8 cellular contexts compared by ENCODE assay signal in the genomic region with DNA sequence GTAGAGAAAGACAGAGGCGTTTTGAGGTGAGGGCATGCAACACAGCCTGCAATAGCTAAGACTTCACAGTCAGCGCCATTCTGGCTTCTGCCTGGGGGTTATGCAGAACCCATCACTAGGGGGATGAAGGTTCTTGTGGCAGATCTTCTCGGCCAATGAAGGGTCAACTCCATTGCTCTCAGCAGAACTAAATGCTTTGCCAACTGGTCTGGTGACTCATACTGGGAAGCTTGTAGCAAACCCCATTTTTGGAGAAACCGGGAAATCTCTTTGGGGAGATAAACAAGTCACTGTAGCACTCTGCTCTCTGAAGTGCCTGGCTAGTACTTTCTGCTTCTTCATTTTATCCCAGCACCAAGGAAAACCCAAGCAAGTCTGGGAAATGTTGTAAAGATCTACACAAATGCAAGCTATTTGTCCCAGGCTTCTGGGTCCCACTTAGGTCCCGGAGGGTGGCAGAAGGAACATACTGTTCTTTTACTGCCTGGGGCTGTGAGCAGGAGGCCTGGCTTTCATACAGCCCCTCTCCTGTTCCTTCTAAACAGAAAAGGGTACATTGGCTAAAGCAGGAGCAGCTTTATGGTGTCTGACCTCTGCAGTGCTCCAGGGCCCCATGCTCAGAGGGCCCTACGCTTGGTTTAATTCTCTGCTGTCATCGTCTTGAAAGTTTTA. TPM values are rescaled to one million over a fixed set of nuclear protein-coding genes. Genes with fewer than 3 reads are reported as not detected.
DNase-seq lines count a peak whose midpoint lies in the region; ATAC-seq, FAIRE-seq and TF ChIP-seq lines count a peak whose summit lies in the region.

No MANE protein-coding gene starts in this region.

- ATAC-seq in HCT116 (peak; percentile 25; the same call in 1 of the 2 replicates), GM18870 (IDR thresholded peaks at IDR 0.05; ENCODE audit: unreplicated experiment) (no peak), HG03097 (IDR thresholded peaks at IDR 0.05; ENCODE audit: low FRiP score, unreplicated experiment) (no peak), HG03571 (IDR thresholded peaks at IDR 0.05; ENCODE audit: unreplicated experiment) (no peak)

- H3K9ac ChIP-seq in HCT116 (ENCODE audit: low read length) = no peak overlapping the region

- H3K27me3 ChIP-seq in HCT116 (ENCODE audit: insufficient read depth, low read length) (no peaks in the 10 kb centered on the region), bronchial epithelial cell (ENCODE audit: control insufficient read depth, insufficient read depth, low read length) (no peaks in the 10 kb centered on the region), stomach (no peaks in the 10 kb centered on the region)

- H3K9me2 ChIP-seq in HCT116 (ENCODE audit: insufficient read depth) = no peaks in the 10 kb centered on the region

- RAD21 ChIA-PET in HCT116 (lab: Charles Lee; ENCODE audit: low non-redundant PET in 1 of 2, low total read pairs in 2 of 2, uncharacterized antibody in 2 of 2, unreplicated experiment in 2 of 2) = no interaction called here

- intact Hi-C loops in HCT116 (cut with micrococcal nuclease) = no loop called here
- intact Hi-C loops in stomach (cut with DNase I; ENCODE audit: low total_unique reads) = no loop called here

- FAIRE-seq in bronchial epithelial cell (lab: Jason Lieb, UNC) = no peak

- no peak overlapping the region for H3K4me2 ChIP-seq in HCT116 (ENCODE audit: low read length)

- no peak for TF ChIP-seq RAD21 in HCT116 (IDR thresholded peaks at IDR 0.05; ENCODE audit: low read depth)

- POLR2A ChIA-PET in HCT116 (lab: Charles Lee) = no interaction called here

- H3K27ac ChIP-seq in HCT116 (ENCODE audit: low read depth, low read length) (no peak overlapping the region), stomach (peak overlapping the region; percentile 41 to 90 (median 86))

- no peaks in the 10 kb centered on the region for H3K36me3 ChIP-seq in HCT116 (ENCODE audit: control insufficient read depth in 1 of 2, insufficient read depth in 2 of 2, low read length in 2 of 2)
- no peaks in the 10 kb centered on the region for H3K36me3 ChIP-seq in bronchial epithelial cell (ENCODE audit: control insufficient read depth, insufficient read depth, low read length)
- H3K36me3 ChIP-seq in stomach = peaks cover 0 to 11% (median 2%) of the 10 kb centered on the region in 4 donors

- TF ChIP-seq CTCF in HCT116 (IDR thresholded peaks at IDR 0.05 in 2 of 3, conservative IDR thresholded peaks at IDR 0.05 in 1 of 3; ENCODE audit: borderline replicate concordance in 1 of 3, insufficient read depth in 1 of 3, low read depth in 2 of 3, low read length in 2 of 3) (no peak), bronchial epithelial cell (IDR thresholded peaks at IDR 0.05; ENCODE audit: insufficient read depth, low read length, severe bottlenecking) (no peak), stomach (IDR thresholded peaks at IDR 0.05) (no peak)

- H3K4me1 ChIP-seq in HCT116 (ENCODE audit: control insufficient read depth in 1 of 2, insufficient read depth in 2 of 2, low read length in 2 of 2) (peaks cover 5 to 14% of the 10 kb centered on the region in 2 experiments; a peak in 3 of 4 replicates), stomach (peaks cover 10 to 87% (median 53%) of the 10 kb centered on the region in 4 donors)

- H2AFZ ChIP-seq in HCT116 (ENCODE audit: low read depth, low read length, poor library complexity, severe bottlenecking) = no peak overlapping the region

- H3K4me3 ChIP-seq in HCT116 (replicated peaks in 1 of 2; ENCODE audit: low read depth in 1 of 2, low read length in 2 of 2) (no peak overlapping the region), bronchial epithelial cell (ENCODE audit: low read depth, low read length) (no peak overlapping the region), stomach (peak overlapping the region in 2 of 4 donors; percentile 5 to 14)

- CTCF ChIA-PET in HCT116 (lab: Charles Lee) = no interaction called here

- DNase-seq in HCT116 (ENCODE audit: low read depth, low spot score) (no peak), bronchial epithelial cell (ENCODE audit: low read depth) (peak; percentile 35), kidney glomerular epithelial cell (lab: John Stamatoyannopoulos, UW) (peak; percentile 35), stomach (no peak), cerebellar cortex (ENCODE audit: low spot score) (no peak)

- TF ChIP-seq POLR2A in HCT116 (IDR thresholded peaks at IDR 0.05; ENCODE audit: borderline replicate concordance, extremely low read depth, insufficient read depth, insufficient read length) (no peak), stomach (IDR thresholded peaks at IDR 0.05) (no peak)

- no TSS peak for BruUV-seq in HCT116 (replicated peaks; lab: Mats Ljungman, UMichigan)

- no peaks in the 10 kb centered on the region for H3K79me2 ChIP-seq in HCT116 (ENCODE audit: insufficient read depth, low read length)

- WGBS in stomach, 5 donors = 46 to 75% (median 69%) methylated on average over 7 of the region's 7 CpGs

- TF ChIP-seq EP300 in stomach (IDR thresholded peaks at IDR 0.05) = peak; percentile 84

- no peaks in the 10 kb centered on the region for H3K9me3 ChIP-seq in HCT116 (ENCODE audit: control insufficient read depth in 1 of 2, insufficient read depth in 1 of 2, low read depth in 1 of 2, low read length in 2 of 2)
- H3K9me3 ChIP-seq in stomach = no peaks in the 10 kb centered on the region

- no peaks in the 10 kb centered on the region for H4K20me1 ChIP-seq in HCT116 (ENCODE audit: insufficient read depth)

TF ChIP-seq in HCT116, 20 proteins besides CTCF, POLR2A, EP300 and RAD21:
- TF ChIP-seq CBX3 (IDR thresholded peaks at IDR 0.05; ENCODE audit: low read depth) (no peak), YY1 (IDR thresholded peaks at IDR 0.05; ENCODE audit: extremely low read depth, insufficient replicate concordance, low read depth, low read length) (no peak), POLR2AphosphoS5 (IDR thresholded peaks at IDR 0.05; ENCODE audit: low read depth, low read length) (no peak), ELF1 (IDR thresholded peaks at IDR 0.05; ENCODE audit: borderline replicate concordance, low read depth) (no peak), SP1 (IDR thresholded peaks at IDR 0.05; ENCODE audit: low read depth) (no peak), ATF3 (IDR thresholded peaks at IDR 0.05) (no peak)
- TF ChIP-seq, protein P1, sequence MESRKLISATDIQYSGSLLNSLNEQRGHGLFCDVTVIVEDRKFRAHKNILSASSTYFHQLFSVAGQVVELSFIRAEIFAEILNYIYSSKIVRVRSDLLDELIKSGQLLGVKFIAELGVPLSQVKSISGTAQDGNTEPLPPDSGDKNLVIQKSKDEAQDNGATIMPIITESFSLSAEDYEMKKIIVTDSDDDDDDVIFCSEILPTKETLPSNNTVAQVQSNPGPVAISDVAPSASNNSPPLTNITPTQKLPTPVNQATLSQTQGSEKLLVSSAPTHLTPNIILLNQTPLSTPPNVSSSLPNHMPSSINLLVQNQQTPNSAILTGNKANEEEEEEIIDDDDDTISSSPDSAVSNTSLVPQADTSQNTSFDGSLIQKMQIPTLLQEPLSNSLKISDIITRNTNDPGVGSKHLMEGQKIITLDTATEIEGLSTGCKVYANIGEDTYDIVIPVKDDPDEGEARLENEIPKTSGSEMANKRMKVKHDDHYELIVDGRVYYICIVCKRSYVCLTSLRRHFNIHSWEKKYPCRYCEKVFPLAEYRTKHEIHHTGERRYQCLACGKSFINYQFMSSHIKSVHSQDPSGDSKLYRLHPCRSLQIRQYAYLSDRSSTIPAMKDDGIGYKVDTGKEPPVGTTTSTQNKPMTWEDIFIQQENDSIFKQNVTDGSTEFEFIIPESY (IDR thresholded peaks at IDR 0.05; ENCODE audit: extremely low read depth, insufficient replicate concordance, low read length) = no peak

RNA-seq across cellular contexts. Expression of gene SHISA4, which starts 28.8 kb away (rescaled TPM):
- 15.2 TPM for total RNA-seq in HCT116 (2021; ENCODE audit: unreplicated experiment)
- 23.0 and 23.2 TPM in 2 replicates for polyA plus RNA-seq in HCT116 (2012)
- 3.2 and 3.9 TPM in 2 replicates for total RNA-seq in bronchial epithelial cell
- total RNA-seq in stomach = 10 to 100 TPM in 3 of 5 donors, 1 to 10 TPM in 1, under 1 TPM in 1; 0.87 to 33.3 (median 10.3) TPM
- polyA plus RNA-seq in stomach = 10 to 100 TPM; 14.1 to 18.3 (median 14.6) TPM

RNA-seq across cellular contexts. Expression of gene LMOD1, which starts 28.9 kb away (rescaled TPM):
- total RNA-seq in HCT116 (2021; ENCODE audit: unreplicated experiment) (0.12 TPM), bronchial epithelial cell (0.26 TPM in 1 of 2 replicates, not detected in the other), stomach (100 to 1,000 TPM in 3 of 5 donors, 10 to 100 TPM in 2; 27.5 to 420 (median 102) TPM)
- polyA plus RNA-seq in HCT116 (2012) = 0.87 and 1.7 TPM in 2 replicates
- 100 to 1,000 TPM in 1 of 3 donors, 10 to 100 TPM in 2; 19.6 to 117 (median 22.9) TPM for polyA plus RNA-seq in stomach

RNA-seq across cellular contexts. Expression of gene TIMM17A, which starts 37.8 kb away (rescaled TPM):
- 100 TPM for total RNA-seq in HCT116 (2021; ENCODE audit: unreplicated experiment)
- polyA plus RNA-seq in HCT116 (2012) = 42.7 and 44.5 TPM in 2 replicates
- total RNA-seq in bronchial epithelial cell = 53.4 and 74.9 TPM in 2 replicates
- total RNA-seq in stomach = 10 to 100 TPM in 2 of 5 donors, 1 to 10 TPM in 3; 3.2 to 47.0 (median 7.1) TPM
- 10 to 100 TPM; 26.1 to 48.8 (median 37.4) TPM for polyA plus RNA-seq in stomach

Comparison
In these comparisons a context has a peak if more than half of its experiments do, and no peak if none do; other contexts are left out.
1. DNase-seq: peak in bronchial epithelial cell (single experiment) and kidney glomerular epithelial cell (single experiment); none in HCT116 (single experiment), stomach (single experiment) and cerebellar cortex (single experiment).
2. RNA of gene LMOD1, which starts 28.9 kb away (total RNA-seq): 27.5 to 420 TPM in stomach; 0.26 TPM in bronchial epithelial cell and 0.12 TPM in HCT116 (single experiment); every median in the first group is over 10 times any median in the second.